In genomic region chr1:19310720-19311502, GRCh38 we compare ENCODE assay signal across 1 cellular context.
TF ChIP-seq lines count a peak whose summit lies in the region.

No MANE protein-coding gene starts in this region.

TF ChIP-seq in A549, 52 proteins besides CTCF, POLR2A, EP300 and RAD21 (continued from another document):
- no peak for TF ChIP-seq PBX3 (IDR thresholded peaks at IDR 0.05)
- TF ChIP-seq ATOH8 (CRISPR knock-in tag; IDR thresholded peaks at IDR 0.05; ENCODE audit: low read depth) = no peak
- TF ChIP-seq JUNB (IDR thresholded peaks at IDR 0.05) = no peak
- no peak for TF ChIP-seq KDM5A (IDR thresholded peaks at IDR 0.05)
- TF ChIP-seq TFCP2L1 (CRISPR knock-in tag; IDR thresholded peaks at IDR 0.05) = no peak
TF ChIP-seq in A549: peak in this region for 0.
